ENCODE assay signal across 9 cellular contexts in the genomic region with DNA sequence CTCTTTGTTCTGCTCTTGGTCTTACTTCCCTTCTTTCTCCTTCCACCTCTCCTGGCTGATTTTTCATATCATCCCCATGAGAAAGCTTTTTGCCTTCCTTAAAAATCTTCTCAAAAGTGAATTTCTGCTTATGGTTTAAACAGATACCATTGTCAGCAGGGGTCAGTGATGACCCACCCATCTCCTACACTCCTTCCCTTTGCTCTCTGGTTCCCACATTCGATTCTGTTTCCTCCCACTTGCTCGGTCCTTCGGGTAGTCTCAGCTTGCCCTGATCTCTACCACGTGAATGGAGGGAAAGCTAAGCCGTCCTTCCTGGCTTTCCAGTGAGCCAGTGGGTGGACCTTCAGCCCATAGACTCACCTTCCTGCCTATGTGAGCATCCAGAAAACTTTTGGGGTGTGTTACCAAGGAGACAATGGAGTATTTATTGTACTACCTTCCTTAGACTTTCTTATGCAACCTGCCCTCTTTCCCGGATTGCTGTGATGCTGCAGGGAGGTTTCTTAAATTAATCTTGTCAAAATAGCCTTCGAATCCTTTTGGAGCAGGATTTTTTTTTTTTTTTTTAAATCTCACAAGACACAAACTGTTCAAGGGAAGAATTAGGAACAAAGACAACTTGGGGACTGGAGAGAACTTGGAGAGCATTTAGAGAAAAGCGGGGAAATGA.
DNase-seq lines count a peak whose midpoint lies in the region; ATAC-seq and TF ChIP-seq lines count a peak whose summit lies in the region.
"Had no signal": no experiment of that assay in that cellular context is flagged by ENCODE, and none has a peak within 500 bp of the region (broad histone marks: within the 10 kb centered on the region; RNA-seq: fewer than 3 reads in every experiment).

No MANE protein-coding gene starts in this region.

- H3K27ac Mint-ChIP-seq in osteocyte (ENCODE audit: unreplicated experiment), result peak overlapping the region; percentile 95

- H3K27ac ChIP-seq in epithelial cell of prostate (peak overlapping the region; percentile 23), foreskin keratinocyte (no peak overlapping the region)

- peaks cover 7% of the 10 kb centered on the region for H3K36me3 Mint-ChIP-seq in osteocyte (ENCODE audit: unreplicated experiment)

- H3K27me3 Mint-ChIP-seq in osteocyte (ENCODE audit: unreplicated experiment), result no peaks in the 10 kb centered on the region

- no peaks in the 10 kb centered on the region for H3K4me1 ChIP-seq in foreskin keratinocyte

- no peaks in the 10 kb centered on the region for H3K27me3 ChIP-seq in foreskin keratinocyte

- peak; percentile 34 for TF ChIP-seq CTCF in osteocyte (IDR thresholded peaks at IDR 0.05)
- no peak for TF ChIP-seq CTCF in foreskin keratinocyte (conservative IDR thresholded peaks at IDR 0.05)

- DNase-seq in EH (ENCODE audit: low read depth) (peak; percentile 45), NOMO-1 treated with DMSO at 0.1 percent for 48 hours (lab: John Stamatoyannopoulos, UW; ENCODE audit: unreplicated experiment) (peak; percentile 70), epithelial cell of prostate (ENCODE audit: low read depth, low spot score) (no peak), osteocyte (ENCODE audit: extremely low spot score, unreplicated experiment) (no peak), activated T-cell treated with anti-CD3 and anti-CD28 coated beads for 4 hours (no peak), foreskin keratinocyte (no peak)
- DNase-seq in stimulated activated naive CD4-positive, alpha-beta T cell treated with Interleukin-2 at 50 U/mL for 16 hours (lab: John Stamatoyannopoulos, UW), result no peak
- DNase-seq: RPMI8226 had no signal

- H3K4me1 Mint-ChIP-seq in osteocyte (ENCODE audit: unreplicated experiment), result peaks cover 54% of the 10 kb centered on the region

- ATAC-seq in HG03439 (IDR thresholded peaks at IDR 0.05; ENCODE audit: unreplicated experiment) (no peak), foreskin keratinocyte (no peak)

- H3K9me3 Mint-ChIP-seq in osteocyte (ENCODE audit: unreplicated experiment), result no peaks in the 10 kb centered on the region

- no peak overlapping the region for H3K4me3 Mint-ChIP-seq in osteocyte (ENCODE audit: unreplicated experiment)

Comparison
In these comparisons a context has a peak if more than half of its experiments do, and no peak if none do; other contexts are left out.
1. DNase-seq: peak in EH (single experiment) and NOMO-1 treated with DMSO at 0.1 percent for 48 hours (single experiment); none in epithelial cell of prostate (single experiment), osteocyte (single experiment), activated T-cell treated with anti-CD3 and anti-CD28 coated beads for 4 hours (single experiment), foreskin keratinocyte (0 of 2) and stimulated activated naive CD4-positive, alpha-beta T cell treated with Interleukin-2 at 50 U/mL for 16 hours (single experiment).